12 cellular contexts compared by ENCODE assay signal in genomic region chr11:119015054-119015611, GRCh38. TPM values are rescaled to one million over a fixed set of nuclear protein-coding genes. Genes with fewer than 3 reads are reported as not detected.
DNase-seq lines count a peak whose midpoint lies in the region; ATAC-seq and TF ChIP-seq lines count a peak whose summit lies in the region.
"Had no signal": no experiment of that assay in that cellular context is flagged by ENCODE, and none has a peak within 500 bp of the region (broad histone marks: within the 10 kb centered on the region; RNA-seq: fewer than 3 reads in every experiment).

No MANE protein-coding gene starts in this region.

- POLR2A ChIA-PET in BJ (lab: Charles Lee) = no interaction called here
- POLR2A ChIA-PET in HCT116 (lab: Charles Lee) = interaction anchor here (0.6 to 1.5 kb wide), 3 partner anchors 13 to 106 kb away, joined by 3 read pairs; partner anchors contain the start of gene HINFP
- POLR2A ChIA-PET in activated CD4-positive, alpha-beta memory T cell treated with anti-CD3 and anti-CD28 coated beads, Interleukin-2, amount 10 ng/mL, durations not matched to agents 7 days and 5 days (lab: Charles Lee) = interaction anchor here (0.8 to 12.8 kb wide), 6 partner anchors 10 to 77 kb away, joined by 3 to 150 read pairs (median 5); partner anchors contain the start of genes CENATAC and SLC37A4

- peaks cover 16 to 24% of the 10 kb centered on the region in 2 experiments; a peak in 3 of 4 replicates for H3K4me1 ChIP-seq in HCT116 (ENCODE audit: control insufficient read depth in 1 of 2, insufficient read depth in 2 of 2, low read length in 2 of 2)

- no peaks in the 10 kb centered on the region for H3K27me3 Mint-ChIP-seq in activated CD4-positive, alpha-beta memory T cell treated with anti-CD3 and anti-CD28 coated beads, Interleukin-2, amount 10 ng/mL, durations not matched to agents 7 days and 5 days
- H3K27me3 Mint-ChIP-seq in immature natural killer cell (ENCODE audit: low read depth in 3 of 3) = peaks cover 2 to 11% (median 7%) of the 10 kb centered on the region in 3 donors

- H3K36me3 Mint-ChIP-seq in activated CD4-positive, alpha-beta memory T cell treated with anti-CD3 and anti-CD28 coated beads, Interleukin-2, amount 10 ng/mL, durations not matched to agents 7 days and 5 days (ENCODE audit: low read depth) = peaks cover 78% of the 10 kb centered on the region
- peaks cover 18 to 40% (median 24%) of the 10 kb centered on the region in 3 donors for H3K36me3 Mint-ChIP-seq in immature natural killer cell

- H3K9me3 ChIP-seq in HCT116 (ENCODE audit: control insufficient read depth in 1 of 2, insufficient read depth in 1 of 2, low read depth in 1 of 2, low read length in 2 of 2) = no peaks in the 10 kb centered on the region

- TF ChIP-seq CTCF in BJ (IDR thresholded peaks at IDR 0.05; ENCODE audit: insufficient read depth, low read depth, low read length) (peak; percentile 41), HCT116 (IDR thresholded peaks at IDR 0.05 in 2 of 3, conservative IDR thresholded peaks at IDR 0.05 in 1 of 3; ENCODE audit: borderline replicate concordance in 1 of 3, insufficient read depth in 1 of 3, low read depth in 2 of 3, low read length in 2 of 3) (peak; percentile 32 to 45 (median 36); a peak in 4 of 6 replicates)

- H3K4me3 ChIP-seq in BJ (ENCODE audit: low read depth, low read length) (no peak overlapping the region), HCT116 (replicated peaks in 1 of 2; ENCODE audit: low read depth in 1 of 2, low read length in 2 of 2) (no peak overlapping the region)

- peaks cover 52% of the 10 kb centered on the region for H3K79me2 ChIP-seq in HCT116 (ENCODE audit: insufficient read depth, low read length)

- no peak overlapping the region for H3K9ac ChIP-seq in HCT116 (ENCODE audit: low read length)

- no peak overlapping the region for H3K4me3 Mint-ChIP-seq in activated CD4-positive, alpha-beta memory T cell treated with anti-CD3 and anti-CD28 coated beads, Interleukin-2, amount 10 ng/mL, durations not matched to agents 7 days and 5 days
- peak overlapping the region in 1 of 5 donors; percentile 25 for H3K4me3 Mint-ChIP-seq in immature natural killer cell

- RAD21 ChIA-PET in HCT116 (lab: Charles Lee; ENCODE audit: low non-redundant PET in 1 of 2, low total read pairs in 2 of 2, uncharacterized antibody in 2 of 2, unreplicated experiment in 2 of 2) = no interaction called here

- no peak for DNase-seq in BJ (ENCODE audit: low read depth)
- no peak for DNase-seq in HCT116 (ENCODE audit: low read depth, low spot score)
- DNase-seq in activated CD4-positive, alpha-beta memory T cell treated with anti-CD3 and anti-CD28 coated beads, Interleukin-2, amount 10 ng/mL, durations not matched to agents 7 days and 5 days = no peak
- DNase-seq in immature natural killer cell = no peak
- no peak for DNase-seq in medulla oblongata (ENCODE audit: extremely low spot score)
- no peak for DNase-seq in SIG-M5 treated with dmso at 0.1 percent for 504 hours (lab: John Stamatoyannopoulos, UW; ENCODE audit: unreplicated experiment)
- no peak for DNase-seq in activated CD4-positive, alpha-beta T cell treated with anti-CD3 and anti-CD28 coated beads for 1 hour
- DNase-seq: central memory CD4-positive, alpha-beta T cell; KBM-7; stimulated activated CD4-positive, alpha-beta T cell treated with anti-CD3 and anti-CD28 coated beads, Interleukin-4, amount 100 ng/mL, for 4 hours had no signal

- H3K27me3 ChIP-seq in BJ (ENCODE audit: control insufficient read depth, insufficient read depth, low read length) (no peaks in the 10 kb centered on the region), HCT116 (ENCODE audit: insufficient read depth, low read length) (no peaks in the 10 kb centered on the region)

- no peak overlapping the region for H2AFZ ChIP-seq in HCT116 (ENCODE audit: low read depth, low read length, poor library complexity, severe bottlenecking)

- H3K9me3 Mint-ChIP-seq in activated CD4-positive, alpha-beta memory T cell treated with anti-CD3 and anti-CD28 coated beads, Interleukin-2, amount 10 ng/mL, durations not matched to agents 7 days and 5 days = no peaks in the 10 kb centered on the region
- no peaks in the 10 kb centered on the region for H3K9me3 Mint-ChIP-seq in immature natural killer cell

- H3K36me3 ChIP-seq in BJ (ENCODE audit: control insufficient read depth, insufficient read depth, low read length) (peaks cover 16% of the 10 kb centered on the region), HCT116 (ENCODE audit: control insufficient read depth in 1 of 2, insufficient read depth in 2 of 2, low read length in 2 of 2) (peaks cover 33 to 65% of the 10 kb centered on the region in 2 experiments)

- H3K4me1 Mint-ChIP-seq in activated CD4-positive, alpha-beta memory T cell treated with anti-CD3 and anti-CD28 coated beads, Interleukin-2, amount 10 ng/mL, durations not matched to agents 7 days and 5 days = peaks cover 40% of the 10 kb centered on the region
- peaks cover 46 to 49% of the 10 kb centered on the region in 2 donors for H3K4me1 Mint-ChIP-seq in immature natural killer cell

- H3K9me2 ChIP-seq in HCT116 (ENCODE audit: insufficient read depth) = no peaks in the 10 kb centered on the region

- peak overlapping the region; percentile 96; the same call in 1 of the 2 replicates for H3K27ac ChIP-seq in HCT116 (ENCODE audit: low read depth, low read length)

- CTCF ChIA-PET in BJ (lab: Yijun Ruan, JAX) = interaction anchor here (0.6 to 1.0 kb wide), 6 partner anchors 14 to 326 kb away, joined by 3 to 5 read pairs (median 4); partner anchors contain the start of genes BCL9L, CENATAC and UPK2
- CTCF ChIA-PET in HCT116 (lab: Charles Lee) = interaction anchor here (1.6 kb wide), 1 partner anchor 325 kb away, joined by 5 read pairs; no protein-coding TSS in a partner anchor
- CTCF ChIA-PET in activated CD4-positive, alpha-beta memory T cell treated with anti-CD3 and anti-CD28 coated beads, Interleukin-2, amount 10 ng/mL, durations not matched to agents 7 days and 5 days (lab: Charles Lee) = interaction anchor here (0.7 to 1.2 kb wide), 3 partner anchors 15 to 41 kb away, joined by 3 to 4 read pairs (median 3); no protein-coding TSS in a partner anchor

- TF ChIP-seq POLR2A in HCT116 (IDR thresholded peaks at IDR 0.05; ENCODE audit: borderline replicate concordance, extremely low read depth, insufficient read depth, insufficient read length) = no peak

- ATAC-seq in HCT116 (peak; percentile 39), GM19455 (IDR thresholded peaks at IDR 0.05; ENCODE audit: unreplicated experiment) (no peak)
- ATAC-seq: activated CD4-positive, CD25-positive, alpha-beta regulatory T cell treated with anti-CD3 and anti-CD28 coated beads, Interleukin-2, amount 50 U/mL, for 24 hours had no signal

- no peak overlapping the region; the same call in 1 of the 2 replicates for H3K4me2 ChIP-seq in HCT116 (ENCODE audit: low read length)

- H4K20me1 ChIP-seq in HCT116 (ENCODE audit: insufficient read depth) = no peaks in the 10 kb centered on the region

- peak overlapping the region; percentile 3 for H3K27ac Mint-ChIP-seq in activated CD4-positive, alpha-beta memory T cell treated with anti-CD3 and anti-CD28 coated beads, Interleukin-2, amount 10 ng/mL, durations not matched to agents 7 days and 5 days
- peak overlapping the region; percentile 58 to 99 (median 70) for H3K27ac Mint-ChIP-seq in immature natural killer cell

- intact Hi-C loops in HCT116 (cut with micrococcal nuclease) = loop anchor here (5.0 kb wide), 1 partner anchor 103 kb away; no protein-coding TSS in a partner anchor

- TF ChIP-seq RAD21 in HCT116 (IDR thresholded peaks at IDR 0.05; ENCODE audit: low read depth) = peak; percentile 45

- no TSS peak for BruUV-seq in HCT116 (replicated peaks; lab: Mats Ljungman, UMichigan)

TF ChIP-seq in HCT116, 20 proteins besides CTCF, POLR2A, EP300 and RAD21:
- TF ChIP-seq ELF1 (IDR thresholded peaks at IDR 0.05; ENCODE audit: borderline replicate concordance, low read depth) = no peak
- peak; percentile 55 for TF ChIP-seq POLR2AphosphoS5 (IDR thresholded peaks at IDR 0.05; ENCODE audit: low read depth, low read length)
- 0 out of 2 replicates have a peak, but pooled peaks have one; percentile 7 for TF ChIP-seq EGR1 (IDR thresholded peaks at IDR 0.05; ENCODE audit: low read depth)

RNA-seq across cellular contexts. Expression of gene RPS25, which starts 3.0 kb away (rescaled TPM):
- polyA plus RNA-seq in BJ (2011; rRNA removed) (351 and 799 TPM in 2 replicates), immature natural killer cell (1,000 to 10,000 TPM; 1,543 to 2,582 (median 1,747) TPM)
- polyA minus RNA-seq in BJ (2011; rRNA and poly(A)+ RNA removed) = 30.1 and 37.8 TPM in 2 replicates
- total RNA-seq in HCT116 (2021; ENCODE audit: unreplicated experiment) = 1,404 TPM
- 647 and 867 TPM in 2 replicates for polyA plus RNA-seq in HCT116 (2012)
- 1,000 to 10,000 TPM; 1,257 to 1,287 TPM for total RNA-seq in activated CD4-positive, alpha-beta memory T cell treated with anti-CD3 and anti-CD28 coated beads, Interleukin-2, amount 10 ng/mL, durations not matched to agents 7 days and 5 days

RNA-seq across cellular contexts. Expression of gene TRAPPC4, which starts 3.4 kb away (rescaled TPM):
- polyA plus RNA-seq in BJ (2011; rRNA removed) = 167 and 211 TPM in 2 replicates
- polyA minus RNA-seq in BJ (2011; rRNA and poly(A)+ RNA removed) = 52.3 and 72.6 TPM in 2 replicates
- 61.6 TPM for total RNA-seq in HCT116 (2021; ENCODE audit: unreplicated experiment)
- 58.0 and 59.2 TPM in 2 replicates for polyA plus RNA-seq in HCT116 (2012)
- 10 to 100 TPM; 67.0 to 71.1 TPM for total RNA-seq in activated CD4-positive, alpha-beta memory T cell treated with anti-CD3 and anti-CD28 coated beads, Interleukin-2, amount 10 ng/mL, durations not matched to agents 7 days and 5 days
- 100 to 1,000 TPM; 104 to 136 (median 110) TPM for polyA plus RNA-seq in immature natural killer cell

RNA-seq across cellular contexts. Expression of gene SLC37A4, which starts 15.5 kb away (rescaled TPM):
- 14.1 and 21.4 TPM in 2 replicates for polyA plus RNA-seq in BJ (2011; rRNA removed)
- 10.4 and 18.2 TPM in 2 replicates for polyA minus RNA-seq in BJ (2011; rRNA and poly(A)+ RNA removed)
- 49.8 TPM for total RNA-seq in HCT116 (2021; ENCODE audit: unreplicated experiment)
- polyA plus RNA-seq in HCT116 (2012) = 49.7 and 62.0 TPM in 2 replicates
- 10 to 100 TPM; 31.6 to 33.9 TPM for total RNA-seq in activated CD4-positive, alpha-beta memory T cell treated with anti-CD3 and anti-CD28 coated beads, Interleukin-2, amount 10 ng/mL, durations not matched to agents 7 days and 5 days
- polyA plus RNA-seq in immature natural killer cell = 10 to 100 TPM in 2 of 3 donors, 1 to 10 TPM in 1; 9.4 to 11.6 (median 11.4) TPM

RNA-seq across cellular contexts. Expression of gene CENATAC, which starts 17.2 kb away (rescaled TPM):
- polyA plus RNA-seq in BJ (2011; rRNA removed) (10.5 and 12.0 TPM in 2 replicates), immature natural killer cell (10 to 100 TPM in 2 of 3 donors, 1 to 10 TPM in 1; 9.1 to 17.1 (median 10.5) TPM)
- polyA minus RNA-seq in BJ (2011; rRNA and poly(A)+ RNA removed) = 5.1 and 5.4 TPM in 2 replicates
- 28.9 TPM for total RNA-seq in HCT116 (2021; ENCODE audit: unreplicated experiment)
- 7.5 and 9.0 TPM in 2 replicates for polyA plus RNA-seq in HCT116 (2012)
- total RNA-seq in activated CD4-positive, alpha-beta memory T cell treated with anti-CD3 and anti-CD28 coated beads, Interleukin-2, amount 10 ng/mL, durations not matched to agents 7 days and 5 days = 10 to 100 TPM; 34.6 to 35.0 TPM

RNA-seq across cellular contexts. Expression of gene HYOU1, which starts 41.9 kb away (rescaled TPM):
- polyA plus RNA-seq in BJ (2011; rRNA removed) (115 and 123 TPM in 2 replicates), immature natural killer cell (10 to 100 TPM; 23.2 to 49.1 (median 32.9) TPM)
- 92.4 and 167 TPM in 2 replicates for polyA minus RNA-seq in BJ (2011; rRNA and poly(A)+ RNA removed)
- total RNA-seq in HCT116 (2021; ENCODE audit: unreplicated experiment) = 181 TPM
- polyA plus RNA-seq in HCT116 (2012) = 163 and 236 TPM in 2 replicates
- total RNA-seq in activated CD4-positive, alpha-beta memory T cell treated with anti-CD3 and anti-CD28 coated beads, Interleukin-2, amount 10 ng/mL, durations not matched to agents 7 days and 5 days = 100 to 1,000 TPM; 123 to 125 TPM
